Comparison of ENCODE assay signal across 9 cellular contexts in the genomic region with DNA sequence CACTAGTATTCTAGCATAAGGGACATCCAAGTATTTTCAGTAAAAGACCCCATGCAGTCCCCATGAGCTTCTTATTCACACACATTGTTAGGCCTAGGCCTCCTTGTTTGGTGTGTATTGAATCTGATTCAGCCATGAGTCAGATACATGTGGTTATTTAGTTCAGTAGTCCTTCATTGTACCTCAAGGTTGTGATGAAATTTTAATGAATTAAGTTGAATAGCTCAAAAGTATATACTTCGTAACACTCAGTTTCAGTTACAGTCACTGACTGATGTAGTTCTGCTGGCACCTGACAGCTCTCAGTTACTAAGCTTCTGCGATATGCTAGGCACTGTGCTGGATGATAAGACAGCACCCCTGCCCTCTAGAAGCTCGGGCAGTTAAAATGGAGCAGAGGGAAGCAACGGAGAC.
A peak's percentile ranks its signal among the peaks of the same experiment; 100 is the strongest.
DNase-seq lines count a peak whose midpoint lies in the region; ATAC-seq and TF ChIP-seq lines count a peak whose summit lies in the region.
"Had no signal": no experiment of that assay in that cellular context is flagged by ENCODE, and none has a peak within 500 bp of the region (broad histone marks: within the 10 kb centered on the region; RNA-seq: fewer than 3 reads in every experiment).

No MANE protein-coding gene starts in this region.

- peak overlapping the region; percentile 45 for H3K4me3 Mint-ChIP-seq in activated naive CD4-positive, alpha-beta T cell treated with anti-CD3 and anti-CD28 coated beads, Interleukin-2, amount 50 U/mL, for 24 hours
- H3K4me3 Mint-ChIP-seq: nephron progenitor cell had no signal

- H3K4me1 Mint-ChIP-seq in activated naive CD4-positive, alpha-beta T cell treated with anti-CD3 and anti-CD28 coated beads, Interleukin-2, amount 50 U/mL, for 24 hours: peaks cover 39% of the 10 kb centered on the region
- H3K4me1 Mint-ChIP-seq: nephron progenitor cell had no signal

- no peaks in the 10 kb centered on the region for H3K27me3 Mint-ChIP-seq in activated naive CD4-positive, alpha-beta T cell treated with anti-CD3 and anti-CD28 coated beads, Interleukin-2, amount 50 U/mL, for 24 hours

- no peaks in the 10 kb centered on the region for H3K27me3 ChIP-seq in foreskin keratinocyte

- H3K27ac Mint-ChIP-seq in activated naive CD4-positive, alpha-beta T cell treated with anti-CD3 and anti-CD28 coated beads, Interleukin-2, amount 50 U/mL, for 24 hours: peak overlapping the region; percentile 94

- no peaks in the 10 kb centered on the region for H3K9me3 Mint-ChIP-seq in activated naive CD4-positive, alpha-beta T cell treated with anti-CD3 and anti-CD28 coated beads, Interleukin-2, amount 50 U/mL, for 24 hours
- H3K9me3 Mint-ChIP-seq: nephron progenitor cell had no signal

- peaks cover 5% of the 10 kb centered on the region for H3K4me1 ChIP-seq in foreskin keratinocyte

- H3K36me3 Mint-ChIP-seq in activated naive CD4-positive, alpha-beta T cell treated with anti-CD3 and anti-CD28 coated beads, Interleukin-2, amount 50 U/mL, for 24 hours: peaks cover 28% of the 10 kb centered on the region

- ATAC-seq in foreskin keratinocyte: peak; percentile 99
- no peak for ATAC-seq in GM18517 (IDR thresholded peaks at IDR 0.05; ENCODE audit: unreplicated experiment)
- no peak for ATAC-seq in HG03432 (IDR thresholded peaks at IDR 0.05; ENCODE audit: unreplicated experiment)
- no peak for ATAC-seq in omental fat pad (ENCODE audit: low FRiP score)

- H3K27ac ChIP-seq in foreskin keratinocyte: peak overlapping the region; percentile 56

- DNase-seq in AG09309 (ENCODE audit: low read depth): peak; percentile 61
- peak; percentile 83 for DNase-seq in HS-5 (ENCODE audit: low read depth)
- DNase-seq in foreskin keratinocyte: peak; percentile 71 to 89
- no peak for DNase-seq in retina
- no peak for DNase-seq in omental fat pad (ENCODE audit: low spot score)
- DNase-seq: nephron progenitor cell had no signal

- H3K4me3 ChIP-seq in AG09309 (ENCODE audit: control insufficient read depth, low read depth, low read length): no peak overlapping the region

- TF ChIP-seq CTCF in AG09309 (IDR thresholded peaks at IDR 0.05; ENCODE audit: control insufficient read depth, insufficient read depth, low read depth, low read length, missing control alignments) (no peak), foreskin keratinocyte (conservative IDR thresholded peaks at IDR 0.05) (no peak), omental fat pad (IDR thresholded peaks at IDR 0.05) (no peak)

Comparison
In these comparisons a context has a peak if more than half of its experiments do, and no peak if none do; other contexts are left out.
1. DNase-seq: peak in AG09309 (single experiment), HS-5 (single experiment) and foreskin keratinocyte (2 of 2); none in retina (single experiment) and omental fat pad (single experiment).